In the genomic region with DNA sequence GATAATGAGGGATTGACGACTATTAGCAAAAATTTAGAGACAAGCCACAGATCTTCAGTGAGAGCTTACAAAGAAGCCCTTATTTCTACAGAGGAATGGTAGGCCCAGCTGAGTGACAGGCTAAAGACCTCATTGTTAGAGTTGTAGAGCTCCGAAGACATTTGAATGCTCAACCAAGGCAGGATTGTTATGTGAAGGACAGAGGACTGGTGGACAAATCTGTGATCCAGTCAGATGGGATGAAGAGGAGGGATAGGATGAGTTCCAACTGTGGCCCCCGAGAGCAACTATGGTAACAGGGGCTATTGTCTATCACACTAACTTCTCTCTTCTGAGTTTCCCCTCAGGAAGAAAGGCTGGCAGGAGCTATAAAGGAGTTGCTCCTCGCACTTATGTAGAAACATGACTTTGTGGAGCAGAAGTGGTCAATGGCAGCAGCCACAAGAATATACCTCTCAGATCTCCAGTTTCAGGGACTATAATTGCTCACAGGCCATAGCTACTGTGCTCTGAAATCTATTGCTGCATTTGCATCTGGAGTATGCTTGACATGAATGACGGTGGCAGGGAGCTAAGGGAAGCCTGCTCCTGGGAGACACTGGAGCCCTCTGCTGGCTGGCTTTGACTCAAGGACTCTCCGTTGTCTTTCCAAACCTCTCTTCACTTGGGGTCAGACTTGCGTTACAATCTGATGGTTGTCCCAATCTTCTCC, we compare ENCODE assay signal across 1 cellular context.
TF ChIP-seq lines count a peak whose summit lies in the region.

No MANE protein-coding gene starts in this region.

TF ChIP-seq in SK-N-SH treated with all-trans-retinoic acid at 6 μM for 48 hours, 23 proteins besides CTCF, POLR2A, EP300 and RAD21 (continued from another document):
- TF ChIP-seq, protein P1, sequence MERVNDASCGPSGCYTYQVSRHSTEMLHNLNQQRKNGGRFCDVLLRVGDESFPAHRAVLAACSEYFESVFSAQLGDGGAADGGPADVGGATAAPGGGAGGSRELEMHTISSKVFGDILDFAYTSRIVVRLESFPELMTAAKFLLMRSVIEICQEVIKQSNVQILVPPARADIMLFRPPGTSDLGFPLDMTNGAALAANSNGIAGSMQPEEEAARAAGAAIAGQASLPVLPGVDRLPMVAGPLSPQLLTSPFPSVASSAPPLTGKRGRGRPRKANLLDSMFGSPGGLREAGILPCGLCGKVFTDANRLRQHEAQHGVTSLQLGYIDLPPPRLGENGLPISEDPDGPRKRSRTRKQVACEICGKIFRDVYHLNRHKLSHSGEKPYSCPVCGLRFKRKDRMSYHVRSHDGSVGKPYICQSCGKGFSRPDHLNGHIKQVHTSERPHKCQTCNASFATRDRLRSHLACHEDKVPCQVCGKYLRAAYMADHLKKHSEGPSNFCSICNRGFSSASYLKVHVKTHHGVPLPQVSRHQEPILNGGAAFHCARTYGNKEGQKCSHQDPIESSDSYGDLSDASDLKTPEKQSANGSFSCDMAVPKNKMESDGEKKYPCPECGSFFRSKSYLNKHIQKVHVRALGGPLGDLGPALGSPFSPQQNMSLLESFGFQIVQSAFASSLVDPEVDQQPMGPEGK (CRISPR knock-in tag; IDR thresholded peaks at IDR 0.05; ENCODE audit: borderline replicate concordance), result no peak
- TF ChIP-seq RARB (CRISPR knock-in tag; IDR thresholded peaks at IDR 0.05) (no peak), TOX (CRISPR knock-in tag; IDR thresholded peaks at IDR 0.05; ENCODE audit: borderline replicate concordance) (no peak)
